ENCODE assay signal across 13 cellular contexts in the genomic region with DNA sequence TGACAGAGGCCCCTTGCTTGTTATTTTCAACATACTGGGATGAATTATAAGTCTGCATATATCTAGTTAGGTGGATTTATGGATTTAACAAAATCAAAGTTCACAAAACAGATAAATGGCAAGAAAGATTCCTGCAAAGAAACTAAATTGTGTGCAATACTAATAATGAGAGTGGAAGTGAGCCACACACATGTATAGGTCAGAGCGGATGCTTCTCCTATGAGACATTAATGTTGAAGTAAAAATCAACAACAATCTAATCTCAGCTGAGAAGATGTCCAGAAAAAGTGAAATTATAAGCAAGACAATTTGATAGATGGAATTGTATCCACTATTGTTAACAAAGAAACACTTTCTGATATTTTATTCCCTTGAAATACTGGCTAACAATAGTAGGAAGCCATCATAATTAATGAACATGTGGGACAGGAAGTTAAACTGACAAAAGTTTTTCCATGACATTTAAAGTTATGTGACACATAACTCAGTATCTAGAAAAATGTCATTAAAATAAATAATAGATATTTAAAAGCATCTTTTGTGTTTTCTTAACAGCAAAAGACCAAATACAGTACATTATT. TPM values are rescaled to one million over a fixed set of nuclear protein-coding genes. Genes with fewer than 3 reads are reported as not detected.
DNase-seq lines count a peak whose midpoint lies in the region; ATAC-seq and TF ChIP-seq lines count a peak whose summit lies in the region.
"Had no signal": no experiment of that assay in that cellular context is flagged by ENCODE, and none has a peak within 500 bp of the region (broad histone marks: within the 10 kb centered on the region; RNA-seq: fewer than 3 reads in every experiment).

No MANE protein-coding gene starts in this region.

- CTCF ChIA-PET in SK-N-SH (lab: Yijun Ruan, JAX) = no interaction called here

- H3K36me3 ChIP-seq in SK-N-SH (replicated peaks in 1 of 2; ENCODE audit: control insufficient read depth in 1 of 2, insufficient read depth in 2 of 2, low read length in 1 of 2) = no peaks in the 10 kb centered on the region

- TF ChIP-seq RAD21 in SK-N-SH (IDR thresholded peaks at IDR 0.05; ENCODE audit: low read length) = no peak

- TF ChIP-seq CTCF in SK-N-SH (IDR thresholded peaks at IDR 0.05) = no peak

- 0 out of 2 replicates have a peak overlapping the region, but pooled peaks have one; percentile 27 for H2AFZ ChIP-seq in SK-N-SH (ENCODE audit: low read depth)

- H3K27ac ChIP-seq in SK-N-SH (ENCODE audit: low read depth in 2 of 2, low read length in 1 of 2) = no peak overlapping the region
- H3K27ac ChIP-seq: 22Rv1, BLaER1 had no signal

- no peaks in the 10 kb centered on the region for H3K9me2 ChIP-seq in SK-N-SH

- H3K79me2 ChIP-seq in SK-N-SH (ENCODE audit: insufficient read depth) = no peaks in the 10 kb centered on the region

- peaks cover 0 to 5% of the 10 kb centered on the region in 2 experiments; a peak in 1 of 4 replicates for H3K4me1 ChIP-seq in SK-N-SH (ENCODE audit: control insufficient read depth in 1 of 2, insufficient read depth in 2 of 2, low read depth in 1 of 2, low read length in 1 of 2)
- H3K4me1 ChIP-seq: BLaER1 had no signal

- H3K27me3 ChIP-seq in SK-N-SH (ENCODE audit: insufficient read depth) = no peaks in the 10 kb centered on the region
- H3K27me3 ChIP-seq: BLaER1 had no signal

- no peaks in the 10 kb centered on the region for H3K9me3 ChIP-seq in SK-N-SH
- H3K9me3 ChIP-seq: BLaER1 had no signal

- POLR2A ChIA-PET in SK-N-SH (lab: Yijun Ruan, JAX) = no interaction called here

- WGBS in SK-N-SH (ENCODE audit: low lambda C conversion rate) = 96% methylated on average over 1 of the region's 1 CpG

- no peak for DNase-seq in SK-N-SH
- peak; percentile 67 for DNase-seq in dermis blood vessel endothelial cell
- peak; percentile 59 to 81 for DNase-seq in lung microvascular endothelial cell (ENCODE audit: low read depth in 2 of 2)
- no peak for DNase-seq in COLO668 (lab: John Stamatoyannopoulos, UW; ENCODE audit: unreplicated experiment)
- DNase-seq in NCI-H524 treated with DMSO at 0.1 percent for 48 hours (lab: John Stamatoyannopoulos, UW) = no peak
- DNase-seq in SW 1271 (lab: John Stamatoyannopoulos, UW) = no peak
- DNase-seq: CD8-positive, alpha-beta memory T cell; GOT3; HCEC 1CT; KG1 had no signal

- H4K20me1 ChIP-seq in SK-N-SH (ENCODE audit: insufficient read depth) = no peaks in the 10 kb centered on the region
- H4K20me1 ChIP-seq: BLaER1 had no signal

- no peak for ATAC-seq in SK-N-SH treated with all-trans-retinoic acid at 6 μM for 48 hours

- H3K9ac ChIP-seq in SK-N-SH = no peak overlapping the region
- H3K9ac ChIP-seq: BLaER1 had no signal

- no peak overlapping the region for H3K4me2 ChIP-seq in SK-N-SH
- H3K4me2 ChIP-seq: BLaER1 had no signal

- no peak overlapping the region for H3K4me3 ChIP-seq in SK-N-SH (ENCODE audit: low read depth in 2 of 2, low read length in 1 of 2)
- H3K4me3 ChIP-seq: BLaER1 had no signal

- no peaks in the 10 kb centered on the region for H3F3A ChIP-seq in SK-N-SH (replicated peaks; ENCODE audit: insufficient read depth)

- TF ChIP-seq EP300 in SK-N-SH (IDR thresholded peaks at IDR 0.05; ENCODE audit: borderline replicate concordance in 1 of 2, low read depth in 1 of 2, low read length in 1 of 2) = no peak

TF ChIP-seq in SK-N-SH, 30 proteins besides CTCF, POLR2A, EP300 and RAD21:
- TF ChIP-seq, protein P1, sequence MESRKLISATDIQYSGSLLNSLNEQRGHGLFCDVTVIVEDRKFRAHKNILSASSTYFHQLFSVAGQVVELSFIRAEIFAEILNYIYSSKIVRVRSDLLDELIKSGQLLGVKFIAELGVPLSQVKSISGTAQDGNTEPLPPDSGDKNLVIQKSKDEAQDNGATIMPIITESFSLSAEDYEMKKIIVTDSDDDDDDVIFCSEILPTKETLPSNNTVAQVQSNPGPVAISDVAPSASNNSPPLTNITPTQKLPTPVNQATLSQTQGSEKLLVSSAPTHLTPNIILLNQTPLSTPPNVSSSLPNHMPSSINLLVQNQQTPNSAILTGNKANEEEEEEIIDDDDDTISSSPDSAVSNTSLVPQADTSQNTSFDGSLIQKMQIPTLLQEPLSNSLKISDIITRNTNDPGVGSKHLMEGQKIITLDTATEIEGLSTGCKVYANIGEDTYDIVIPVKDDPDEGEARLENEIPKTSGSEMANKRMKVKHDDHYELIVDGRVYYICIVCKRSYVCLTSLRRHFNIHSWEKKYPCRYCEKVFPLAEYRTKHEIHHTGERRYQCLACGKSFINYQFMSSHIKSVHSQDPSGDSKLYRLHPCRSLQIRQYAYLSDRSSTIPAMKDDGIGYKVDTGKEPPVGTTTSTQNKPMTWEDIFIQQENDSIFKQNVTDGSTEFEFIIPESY (IDR thresholded peaks at IDR 0.05; ENCODE audit: borderline replicate concordance, low read depth) = no peak
- TF ChIP-seq ELF1 (IDR thresholded peaks at IDR 0.05) (no peak), RFX5 (IDR thresholded peaks at IDR 0.05; ENCODE audit: low read length) (no peak)

TF ChIP-seq in SK-N-SH treated with all-trans-retinoic acid at 6 μM for 48 hours, 23 proteins besides CTCF, POLR2A, EP300 and RAD21 (continues in another document):
- no peak for TF ChIP-seq RARB (CRISPR knock-in tag; IDR thresholded peaks at IDR 0.05)
- TF ChIP-seq, protein P2, sequence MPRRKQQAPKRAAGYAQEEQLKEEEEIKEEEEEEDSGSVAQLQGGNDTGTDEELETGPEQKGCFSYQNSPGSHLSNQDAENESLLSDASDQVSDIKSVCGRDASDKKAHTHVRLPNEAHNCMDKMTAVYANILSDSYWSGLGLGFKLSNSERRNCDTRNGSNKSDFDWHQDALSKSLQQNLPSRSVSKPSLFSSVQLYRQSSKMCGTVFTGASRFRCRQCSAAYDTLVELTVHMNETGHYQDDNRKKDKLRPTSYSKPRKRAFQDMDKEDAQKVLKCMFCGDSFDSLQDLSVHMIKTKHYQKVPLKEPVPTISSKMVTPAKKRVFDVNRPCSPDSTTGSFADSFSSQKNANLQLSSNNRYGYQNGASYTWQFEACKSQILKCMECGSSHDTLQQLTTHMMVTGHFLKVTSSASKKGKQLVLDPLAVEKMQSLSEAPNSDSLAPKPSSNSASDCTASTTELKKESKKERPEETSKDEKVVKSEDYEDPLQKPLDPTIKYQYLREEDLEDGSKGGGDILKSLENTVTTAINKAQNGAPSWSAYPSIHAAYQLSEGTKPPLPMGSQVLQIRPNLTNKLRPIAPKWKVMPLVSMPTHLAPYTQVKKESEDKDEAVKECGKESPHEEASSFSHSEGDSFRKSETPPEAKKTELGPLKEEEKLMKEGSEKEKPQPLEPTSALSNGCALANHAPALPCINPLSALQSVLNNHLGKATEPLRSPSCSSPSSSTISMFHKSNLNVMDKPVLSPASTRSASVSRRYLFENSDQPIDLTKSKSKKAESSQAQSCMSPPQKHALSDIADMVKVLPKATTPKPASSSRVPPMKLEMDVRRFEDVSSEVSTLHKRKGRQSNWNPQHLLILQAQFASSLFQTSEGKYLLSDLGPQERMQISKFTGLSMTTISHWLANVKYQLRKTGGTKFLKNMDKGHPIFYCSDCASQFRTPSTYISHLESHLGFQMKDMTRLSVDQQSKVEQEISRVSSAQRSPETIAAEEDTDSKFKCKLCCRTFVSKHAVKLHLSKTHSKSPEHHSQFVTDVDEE (CRISPR knock-in tag; IDR thresholded peaks at IDR 0.05) = no peak
- TF ChIP-seq, protein P3, sequence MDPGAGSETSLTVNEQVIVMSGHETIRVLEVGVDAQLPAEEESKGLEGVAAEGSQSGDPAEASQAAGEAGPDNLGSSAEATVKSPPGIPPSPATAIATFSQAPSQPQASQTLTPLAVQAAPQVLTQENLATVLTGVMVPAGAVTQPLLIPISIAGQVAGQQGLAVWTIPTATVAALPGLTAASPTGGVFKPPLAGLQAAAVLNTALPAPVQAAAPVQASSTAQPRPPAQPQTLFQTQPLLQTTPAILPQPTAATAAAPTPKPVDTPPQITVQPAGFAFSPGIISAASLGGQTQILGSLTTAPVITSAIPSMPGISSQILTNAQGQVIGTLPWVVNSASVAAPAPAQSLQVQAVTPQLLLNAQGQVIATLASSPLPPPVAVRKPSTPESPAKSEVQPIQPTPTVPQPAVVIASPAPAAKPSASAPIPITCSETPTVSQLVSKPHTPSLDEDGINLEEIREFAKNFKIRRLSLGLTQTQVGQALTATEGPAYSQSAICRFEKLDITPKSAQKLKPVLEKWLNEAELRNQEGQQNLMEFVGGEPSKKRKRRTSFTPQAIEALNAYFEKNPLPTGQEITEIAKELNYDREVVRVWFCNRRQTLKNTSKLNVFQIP (CRISPR knock-in tag; IDR thresholded peaks at IDR 0.05; ENCODE audit: borderline replicate concordance, low read depth) = no peak
- no peak for TF ChIP-seq ZNF70 (CRISPR knock-in tag; IDR thresholded peaks at IDR 0.05)
- TF ChIP-seq OSR1 (CRISPR knock-in tag; IDR thresholded peaks at IDR 0.05) = no peak
- no peak for TF ChIP-seq ISL1 (CRISPR knock-in tag; IDR thresholded peaks at IDR 0.05)
- no peak for TF ChIP-seq ZNF565 (CRISPR knock-in tag; conservative IDR thresholded peaks at IDR 0.05; ENCODE audit: low read depth)
- TF ChIP-seq, protein P4, sequence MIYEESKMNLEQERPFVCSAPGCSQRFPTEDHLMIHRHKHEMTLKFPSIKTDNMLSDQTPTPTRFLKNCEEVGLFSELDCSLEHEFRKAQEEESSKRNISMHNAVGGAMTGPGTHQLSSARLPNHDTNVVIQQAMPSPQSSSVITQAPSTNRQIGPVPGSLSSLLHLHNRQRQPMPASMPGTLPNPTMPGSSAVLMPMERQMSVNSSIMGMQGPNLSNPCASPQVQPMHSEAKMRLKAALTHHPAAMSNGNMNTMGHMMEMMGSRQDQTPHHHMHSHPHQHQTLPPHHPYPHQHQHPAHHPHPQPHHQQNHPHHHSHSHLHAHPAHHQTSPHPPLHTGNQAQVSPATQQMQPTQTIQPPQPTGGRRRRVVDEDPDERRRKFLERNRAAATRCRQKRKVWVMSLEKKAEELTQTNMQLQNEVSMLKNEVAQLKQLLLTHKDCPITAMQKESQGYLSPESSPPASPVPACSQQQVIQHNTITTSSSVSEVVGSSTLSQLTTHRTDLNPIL (CRISPR knock-in tag; IDR thresholded peaks at IDR 0.05; ENCODE audit: low read depth) = no peak

RNA-seq across cellular contexts. Expression of a gene that starts 39.7 kb away (rescaled TPM):
- 5.2 and 6.0 TPM in 2 replicates for polyA plus RNA-seq in SK-N-SH (2012; rRNA removed)
- 5.2 and 6.3 TPM in 2 replicates for polyA plus RNA-seq in SK-N-SH (2012; cell fraction: cytosol; rRNA removed)
- polyA plus RNA-seq in SK-N-SH (2012; cell fraction: nucleus; rRNA removed) = 3.8 TPM in 2 replicates
- 12.1 and 22.8 TPM in 2 replicates for total RNA-seq in dermis blood vessel endothelial cell
- 8.1 and 8.9 TPM in 2 replicates for total RNA-seq in lung microvascular endothelial cell

RNA-seq across cellular contexts. Expression of a gene that starts 42.9 kb away (rescaled TPM):
- polyA plus RNA-seq in SK-N-SH (2012; rRNA removed) = 5.6 and 7.7 TPM in 2 replicates
- polyA plus RNA-seq in SK-N-SH (2012; cell fraction: cytosol; rRNA removed) = 2.9 and 4.0 TPM in 2 replicates
- polyA plus RNA-seq in SK-N-SH (2012; cell fraction: nucleus; rRNA removed) = 15.8 and 21.0 TPM in 2 replicates
- total RNA-seq in dermis blood vessel endothelial cell (23.7 and 26.7 TPM in 2 replicates), lung microvascular endothelial cell (13.1 and 16.5 TPM in 2 replicates)

Comparison
In these comparisons a context has a peak if more than half of its experiments do, and no peak if none do; other contexts are left out.
1. DNase-seq: peak in dermis blood vessel endothelial cell (single experiment) and lung microvascular endothelial cell (2 of 2); none in SK-N-SH (single experiment), COLO668 (single experiment), NCI-H524 treated with DMSO at 0.1 percent for 48 hours (single experiment) and SW 1271 (0 of 2).